ENCODE assay signal across 28 cellular contexts in genomic region chr2:227311861-227312506, GRCh38.
"Had no signal": no experiment of that assay in that cellular context is flagged by ENCODE, and none has a peak within 500 bp of the region (broad histone marks: within the 10 kb centered on the region; RNA-seq: fewer than 3 reads in every experiment).

No MANE protein-coding gene starts in this region.

- FAIRE-seq: colon had no signal

- H3K27me3 ChIP-seq: adrenal gland, body of pancreas, esophagus squamous epithelium, gastroesophageal sphincter had no signal

- H3K4me3 ChIP-seq: adrenal gland, body of pancreas, esophagus squamous epithelium, gastroesophageal sphincter had no signal

- H3K9me3 ChIP-seq: adrenal gland, body of pancreas, esophagus squamous epithelium, gastroesophageal sphincter had no signal

- H3K4me1 ChIP-seq: adrenal gland, body of pancreas, gastroesophageal sphincter had no signal

- H3K36me3 ChIP-seq: adrenal gland, esophagus squamous epithelium, gastroesophageal sphincter had no signal

- H3K27ac ChIP-seq: adrenal gland, body of pancreas, epithelial cell of prostate, esophagus squamous epithelium, gastroesophageal sphincter had no signal

- DNase-seq: activated CD4-positive, alpha-beta memory T cell treated with anti-CD3 and anti-CD28 coated beads for 36 hours; activated CD4-positive, alpha-beta T cell treated with anti-CD3 and anti-CD28 coated beads for 36 hours; activated CD4-positive, alpha-beta T cell treated with anti-CD3 and anti-CD28 coated beads, Interleukin-2, amount 10 ng/mL, durations not matched to agents 24 days and 14 days; activated CD4-positive, CD25-positive, alpha-beta regulatory T cell; activated CD4-positive, CD25-positive, alpha-beta regulatory T cell treated with anti-CD3 and anti-CD28 coated beads, Interleukin-2, amount 50 U/mL, for 72 hours; activated CD8-positive, alpha-beta memory T cell treated with anti-CD3 and anti-CD28 coated beads, Interleukin-2, amount 10 ng/mL, durations not matched to agents 7 days and 5 days; activated CD8-positive, alpha-beta memory T cell treated with anti-CD3 and anti-CD28 coated beads, Interleukin-2, amount 50 U/mL, for 4 hours; activated CD8-positive, alpha-beta T cell treated with anti-CD3 and anti-CD28 coated beads, Interleukin-2, amount 10 ng/mL, durations not matched to agents 7 days and 5 days; activated effector memory CD4-positive, alpha-beta T cell treated with anti-CD3 and anti-CD28 coated beads, Interleukin-2, amount 50 U/mL, for 16 hours; activated naive CD4-positive, alpha-beta T cell treated with anti-CD3 and anti-CD28 coated beads for 36 hours; activated naive CD8-positive, alpha-beta T cell treated with anti-CD3 and anti-CD28 coated beads for 36 hours; activated naive CD8-positive, alpha-beta T cell treated with anti-CD3 and anti-CD28 coated beads, Interleukin-2, amount 50 U/mL, for 24 hours; activated T-cell treated with anti-CD3 and anti-CD28 coated beads, Interleukin-2, amount 50 U/mL, for 1 hour; activated T-cell treated with anti-CD3 and anti-CD28 coated beads, Interleukin-2, amount 50 U/mL, for 48 hours; adrenal gland; amygdala; aorta; body of pancreas; cortex of kidney; dermis blood vessel endothelial cell; effector CD4-positive, alpha-beta T cell; effector memory CD8-positive, alpha-beta T cell; esophagus squamous epithelium; foreskin melanocyte; T-helper 2 cell had no signal
